ENCODE assay signal across 1 cellular context in the genomic region with DNA sequence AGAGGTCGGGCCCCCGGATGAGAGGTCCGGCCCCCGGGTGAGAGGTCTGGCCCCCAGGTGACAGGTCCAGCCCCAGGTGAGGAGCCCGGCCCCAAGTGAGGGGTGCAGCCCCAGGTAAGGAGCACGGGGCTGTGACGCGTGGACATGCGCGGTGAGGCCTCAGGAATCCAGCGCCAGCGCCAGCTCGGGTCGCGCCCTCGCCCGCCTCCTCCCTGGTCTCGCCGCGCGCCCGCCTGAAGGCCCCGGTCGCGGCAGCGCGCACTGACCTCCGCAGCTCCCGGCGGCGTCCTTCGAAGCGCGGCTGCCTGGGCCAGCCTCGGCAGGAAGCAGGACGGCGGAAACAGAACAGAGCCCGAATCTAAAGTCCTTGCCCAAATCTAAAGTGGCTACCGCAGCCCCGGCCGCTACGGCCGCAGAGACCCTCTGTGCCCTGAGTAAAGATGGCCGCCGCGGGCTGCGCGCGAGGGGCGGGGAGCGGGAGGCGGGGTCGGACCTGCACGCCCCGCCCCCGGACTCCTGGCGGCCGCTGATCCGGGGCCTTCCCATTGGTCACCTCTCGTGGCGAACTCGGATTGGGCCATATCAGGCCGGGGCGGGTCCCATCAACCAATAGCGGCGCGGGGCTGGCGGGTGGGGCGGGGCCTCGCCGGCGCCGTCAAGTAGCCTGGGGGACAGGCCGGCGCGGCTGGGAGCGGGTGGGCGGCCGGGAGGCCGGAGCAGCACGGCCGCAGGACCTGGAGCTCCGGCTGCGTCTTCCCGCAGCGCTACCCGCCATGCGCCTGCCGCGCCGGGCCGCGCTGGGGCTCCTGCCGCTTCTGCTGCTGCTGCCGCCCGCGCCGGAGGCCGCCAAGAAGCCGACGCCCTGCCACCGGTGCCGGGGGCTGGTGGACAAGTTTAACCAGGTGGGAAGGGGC.
TF ChIP-seq lines count a peak whose summit lies in the region.

A gene (minus strand): TSS at position 442 of the 914 bp plus-strand sequence. CDS start 4,673 bp downstream, outside the sequence.
A gene with protein sequence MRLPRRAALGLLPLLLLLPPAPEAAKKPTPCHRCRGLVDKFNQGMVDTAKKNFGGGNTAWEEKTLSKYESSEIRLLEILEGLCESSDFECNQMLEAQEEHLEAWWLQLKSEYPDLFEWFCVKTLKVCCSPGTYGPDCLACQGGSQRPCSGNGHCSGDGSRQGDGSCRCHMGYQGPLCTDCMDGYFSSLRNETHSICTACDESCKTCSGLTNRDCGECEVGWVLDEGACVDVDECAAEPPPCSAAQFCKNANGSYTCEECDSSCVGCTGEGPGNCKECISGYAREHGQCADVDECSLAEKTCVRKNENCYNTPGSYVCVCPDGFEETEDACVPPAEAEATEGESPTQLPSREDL (plus strand): TSS at position 638 of the 914 bp plus-strand sequence. CDS start 136 bp downstream, at position 774.

TF ChIP-seq in WTC11, 78 proteins besides CTCF, POLR2A, EP300 and RAD21 (continued from another document):
- TF ChIP-seq, protein P1, sequence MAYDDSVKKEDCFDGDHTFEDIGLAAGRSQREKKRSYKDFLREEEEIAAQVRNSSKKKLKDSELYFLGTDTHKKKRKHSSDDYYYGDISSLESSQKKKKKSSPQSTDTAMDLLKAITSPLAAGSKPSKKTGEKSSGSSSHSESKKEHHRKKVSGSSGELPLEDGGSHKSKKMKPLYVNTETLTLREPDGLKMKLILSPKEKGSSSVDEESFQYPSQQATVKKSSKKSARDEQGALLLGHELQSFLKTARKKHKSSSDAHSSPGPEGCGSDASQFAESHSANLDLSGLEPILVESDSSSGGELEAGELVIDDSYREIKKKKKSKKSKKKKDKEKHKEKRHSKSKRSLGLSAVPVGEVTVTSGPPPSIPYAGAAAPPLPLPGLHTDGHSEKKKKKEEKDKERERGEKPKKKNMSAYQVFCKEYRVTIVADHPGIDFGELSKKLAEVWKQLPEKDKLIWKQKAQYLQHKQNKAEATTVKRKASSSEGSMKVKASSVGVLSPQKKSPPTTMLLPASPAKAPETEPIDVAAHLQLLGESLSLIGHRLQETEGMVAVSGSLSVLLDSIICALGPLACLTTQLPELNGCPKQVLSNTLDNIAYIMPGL (CRISPR knock-in tag; IDR thresholded peaks at IDR 0.05): peak; percentile 84; the same call in 1 of the 2 replicates
- TF ChIP-seq, protein P2, sequence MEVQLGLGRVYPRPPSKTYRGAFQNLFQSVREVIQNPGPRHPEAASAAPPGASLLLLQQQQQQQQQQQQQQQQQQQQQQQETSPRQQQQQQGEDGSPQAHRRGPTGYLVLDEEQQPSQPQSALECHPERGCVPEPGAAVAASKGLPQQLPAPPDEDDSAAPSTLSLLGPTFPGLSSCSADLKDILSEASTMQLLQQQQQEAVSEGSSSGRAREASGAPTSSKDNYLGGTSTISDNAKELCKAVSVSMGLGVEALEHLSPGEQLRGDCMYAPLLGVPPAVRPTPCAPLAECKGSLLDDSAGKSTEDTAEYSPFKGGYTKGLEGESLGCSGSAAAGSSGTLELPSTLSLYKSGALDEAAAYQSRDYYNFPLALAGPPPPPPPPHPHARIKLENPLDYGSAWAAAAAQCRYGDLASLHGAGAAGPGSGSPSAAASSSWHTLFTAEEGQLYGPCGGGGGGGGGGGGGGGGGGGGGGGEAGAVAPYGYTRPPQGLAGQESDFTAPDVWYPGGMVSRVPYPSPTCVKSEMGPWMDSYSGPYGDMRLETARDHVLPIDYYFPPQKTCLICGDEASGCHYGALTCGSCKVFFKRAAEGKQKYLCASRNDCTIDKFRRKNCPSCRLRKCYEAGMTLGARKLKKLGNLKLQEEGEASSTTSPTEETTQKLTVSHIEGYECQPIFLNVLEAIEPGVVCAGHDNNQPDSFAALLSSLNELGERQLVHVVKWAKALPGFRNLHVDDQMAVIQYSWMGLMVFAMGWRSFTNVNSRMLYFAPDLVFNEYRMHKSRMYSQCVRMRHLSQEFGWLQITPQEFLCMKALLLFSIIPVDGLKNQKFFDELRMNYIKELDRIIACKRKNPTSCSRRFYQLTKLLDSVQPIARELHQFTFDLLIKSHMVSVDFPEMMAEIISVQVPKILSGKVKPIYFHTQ (CRISPR knock-in tag; IDR thresholded peaks at IDR 0.05): no peak
- TF ChIP-seq FOXJ3 (CRISPR knock-in tag; IDR thresholded peaks at IDR 0.05; ENCODE audit: borderline replicate concordance) (no peak), NR1H2 (CRISPR knock-in tag; IDR thresholded peaks at IDR 0.05) (no peak), MYBL2 (CRISPR knock-in tag; IDR thresholded peaks at IDR 0.05) (peak; percentile 62; the same call in 1 of the 2 replicates), ZNF416 (CRISPR knock-in tag; IDR thresholded peaks at IDR 0.05) (0 out of 2 replicates have a peak, but pooled peaks have one; percentile 31), ZNF232 (CRISPR knock-in tag; IDR thresholded peaks at IDR 0.05) (0 out of 2 replicates have a peak, but pooled peaks have one; percentile 10), JAZF1 (CRISPR knock-in tag; IDR thresholded peaks at IDR 0.05) (no peak), FOXK1 (CRISPR knock-in tag; IDR thresholded peaks at IDR 0.05) (no peak; the same call in none of the 2 replicates), NR2C2 (CRISPR knock-in tag; IDR thresholded peaks at IDR 0.05) (no peak), SP1 (CRISPR knock-in tag; conservative IDR thresholded peaks at IDR 0.05) (peak; percentile 88), RELA (CRISPR knock-in tag; IDR thresholded peaks at IDR 0.05; ENCODE audit: borderline replicate concordance) (no peak), CREM (CRISPR knock-in tag; IDR thresholded peaks at IDR 0.05) (peak; percentile 45; the same call in 1 of the 2 replicates)
- TF ChIP-seq, protein P3, sequence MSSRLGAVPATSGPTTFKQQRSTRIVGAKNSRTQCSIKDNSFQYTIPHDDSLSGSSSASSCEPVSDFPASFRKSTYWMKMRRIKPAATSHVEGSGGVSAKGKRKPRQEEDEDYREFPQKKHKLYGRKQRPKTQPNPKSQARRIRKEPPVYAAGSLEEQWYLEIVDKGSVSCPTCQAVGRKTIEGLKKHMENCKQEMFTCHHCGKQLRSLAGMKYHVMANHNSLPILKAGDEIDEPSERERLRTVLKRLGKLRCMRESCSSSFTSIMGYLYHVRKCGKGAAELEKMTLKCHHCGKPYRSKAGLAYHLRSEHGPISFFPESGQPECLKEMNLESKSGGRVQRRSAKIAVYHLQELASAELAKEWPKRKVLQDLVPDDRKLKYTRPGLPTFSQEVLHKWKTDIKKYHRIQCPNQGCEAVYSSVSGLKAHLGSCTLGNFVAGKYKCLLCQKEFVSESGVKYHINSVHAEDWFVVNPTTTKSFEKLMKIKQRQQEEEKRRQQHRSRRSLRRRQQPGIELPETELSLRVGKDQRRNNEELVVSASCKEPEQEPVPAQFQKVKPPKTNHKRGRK (CRISPR knock-in tag; IDR thresholded peaks at IDR 0.05; ENCODE audit: borderline replicate concordance): no peak
- TF ChIP-seq, protein P4, sequence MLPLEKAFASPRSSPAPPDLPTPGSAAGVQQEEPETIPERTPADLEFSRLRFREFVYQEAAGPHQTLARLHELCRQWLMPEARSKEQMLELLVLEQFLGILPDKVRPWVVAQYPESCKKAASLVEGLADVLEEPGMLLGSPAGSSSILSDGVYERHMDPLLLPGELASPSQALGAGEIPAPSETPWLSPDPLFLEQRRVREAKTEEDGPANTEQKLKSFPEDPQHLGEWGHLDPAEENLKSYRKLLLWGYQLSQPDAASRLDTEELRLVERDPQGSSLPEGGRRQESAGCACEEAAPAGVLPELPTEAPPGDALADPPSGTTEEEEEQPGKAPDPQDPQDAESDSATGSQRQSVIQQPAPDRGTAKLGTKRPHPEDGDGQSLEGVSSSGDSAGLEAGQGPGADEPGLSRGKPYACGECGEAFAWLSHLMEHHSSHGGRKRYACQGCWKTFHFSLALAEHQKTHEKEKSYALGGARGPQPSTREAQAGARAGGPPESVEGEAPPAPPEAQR (CRISPR knock-in tag; IDR thresholded peaks at IDR 0.05): no peak
- TF ChIP-seq, protein P5, sequence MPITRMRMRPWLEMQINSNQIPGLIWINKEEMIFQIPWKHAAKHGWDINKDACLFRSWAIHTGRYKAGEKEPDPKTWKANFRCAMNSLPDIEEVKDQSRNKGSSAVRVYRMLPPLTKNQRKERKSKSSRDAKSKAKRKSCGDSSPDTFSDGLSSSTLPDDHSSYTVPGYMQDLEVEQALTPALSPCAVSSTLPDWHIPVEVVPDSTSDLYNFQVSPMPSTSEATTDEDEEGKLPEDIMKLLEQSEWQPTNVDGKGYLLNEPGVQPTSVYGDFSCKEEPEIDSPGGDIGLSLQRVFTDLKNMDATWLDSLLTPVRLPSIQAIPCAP (CRISPR knock-in tag; IDR thresholded peaks at IDR 0.05): no peak
- TF ChIP-seq, protein P6, sequence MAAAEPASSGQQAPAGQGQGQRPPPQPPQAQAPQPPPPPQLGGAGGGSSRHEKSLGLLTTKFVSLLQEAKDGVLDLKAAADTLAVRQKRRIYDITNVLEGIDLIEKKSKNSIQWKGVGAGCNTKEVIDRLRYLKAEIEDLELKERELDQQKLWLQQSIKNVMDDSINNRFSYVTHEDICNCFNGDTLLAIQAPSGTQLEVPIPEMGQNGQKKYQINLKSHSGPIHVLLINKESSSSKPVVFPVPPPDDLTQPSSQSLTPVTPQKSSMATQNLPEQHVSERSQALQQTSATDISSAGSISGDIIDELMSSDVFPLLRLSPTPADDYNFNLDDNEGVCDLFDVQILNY (CRISPR knock-in tag; IDR thresholded peaks at IDR 0.05): peak; percentile 68; the same call in 1 of the 2 replicates
- TF ChIP-seq, protein P7, sequence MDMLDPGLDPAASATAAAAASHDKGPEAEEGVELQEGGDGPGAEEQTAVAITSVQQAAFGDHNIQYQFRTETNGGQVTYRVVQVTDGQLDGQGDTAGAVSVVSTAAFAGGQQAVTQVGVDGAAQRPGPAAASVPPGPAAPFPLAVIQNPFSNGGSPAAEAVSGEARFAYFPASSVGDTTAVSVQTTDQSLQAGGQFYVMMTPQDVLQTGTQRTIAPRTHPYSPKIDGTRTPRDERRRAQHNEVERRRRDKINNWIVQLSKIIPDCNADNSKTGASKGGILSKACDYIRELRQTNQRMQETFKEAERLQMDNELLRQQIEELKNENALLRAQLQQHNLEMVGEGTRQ (CRISPR knock-in tag; IDR thresholded peaks at IDR 0.05): peak; percentile 31; the same call in 1 of the 2 replicates
